13 cellular contexts compared by ENCODE assay signal in the genomic region with DNA sequence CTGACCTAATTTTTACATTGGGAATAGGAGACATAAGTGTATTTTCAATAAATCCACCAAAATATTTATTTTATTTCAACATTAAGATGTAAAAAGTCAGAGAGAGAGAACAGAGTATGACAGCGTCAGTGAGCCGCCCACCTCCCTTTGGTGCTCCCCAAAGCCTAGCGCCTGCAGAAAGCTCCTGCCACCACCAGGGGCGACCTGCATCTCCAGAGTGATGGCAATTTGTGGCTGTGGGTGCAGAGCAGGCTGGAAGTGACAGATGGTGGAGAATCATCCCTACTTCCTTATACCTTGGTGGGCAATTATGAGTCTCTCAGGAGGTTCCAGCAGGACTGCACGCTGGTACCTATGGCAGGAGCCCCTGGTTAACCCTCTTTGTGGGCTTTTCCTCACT.
DNase-seq lines count a peak whose midpoint lies in the region; ATAC-seq and TF ChIP-seq lines count a peak whose summit lies in the region.
"Had no signal": no experiment of that assay in that cellular context is flagged by ENCODE, and none has a peak within 500 bp of the region (broad histone marks: within the 10 kb centered on the region; RNA-seq: fewer than 3 reads in every experiment).

No MANE protein-coding gene starts in this region.

- CTCF ChIA-PET in activated CD8-positive, alpha-beta T cell treated with anti-CD3 and anti-CD28 coated beads for 36 hours (lab: Charles Lee) = no interaction called here
- CTCF ChIA-PET in activated CD8-positive, alpha-beta T cell treated with anti-CD3 and anti-CD28 coated beads, Interleukin-2, amount 10 ng/mL, durations not matched to agents 7 days and 5 days (lab: Charles Lee) = no interaction called here

- H3K4me1 ChIP-seq in RWPE2 (ENCODE audit: insufficient read depth, poor library complexity, severe bottlenecking) = no peaks in the 10 kb centered on the region
- H3K4me1 ChIP-seq in colonic mucosa = no peaks in the 10 kb centered on the region
- H3K4me1 ChIP-seq: tibial artery had no signal

- H3K27me3 ChIP-seq in RWPE2 (ENCODE audit: insufficient read depth, poor library complexity, severe bottlenecking) (peaks cover 4% of the 10 kb centered on the region), colonic mucosa (no peaks in the 10 kb centered on the region)
- H3K27me3 ChIP-seq: tibial artery had no signal

- no peaks in the 10 kb centered on the region for H3K9me3 Mint-ChIP-seq in activated CD8-positive, alpha-beta T cell treated with anti-CD3 and anti-CD28 coated beads for 36 hours
- H3K9me3 Mint-ChIP-seq in activated CD8-positive, alpha-beta T cell treated with anti-CD3 and anti-CD28 coated beads, Interleukin-2, amount 10 ng/mL, durations not matched to agents 7 days and 5 days (ENCODE audit: insufficient read depth) = no peaks in the 10 kb centered on the region
- H3K9me3 Mint-ChIP-seq: activated naive CD4-positive, alpha-beta T cell treated with anti-CD3 and anti-CD28 coated beads for 36 hours; T-helper 1 cell treated with Interleukin-12 subunit alpha and Interleukin-12 subunit beta and Interleukin-4 antibody, amounts not matched to agents 30 μg/mL and 1 μg/mL, for 36 hours had no signal

- peaks cover 3% of the 10 kb centered on the region for H3K9me3 ChIP-seq in RWPE2 (ENCODE audit: severe bottlenecking)
- no peaks in the 10 kb centered on the region for H3K9me3 ChIP-seq in colonic mucosa
- H3K9me3 ChIP-seq: tibial artery had no signal

- H3K4me3 ChIP-seq in Jurkat, Clone E6-1 (ENCODE audit: low read length) = no peak overlapping the region
- H3K4me3 ChIP-seq in RWPE2 (ENCODE audit: severe bottlenecking) (no peak overlapping the region), retinal pigment epithelial cell (ENCODE audit: low read length) (no peak overlapping the region), colonic mucosa (no peak overlapping the region)
- H3K4me3 ChIP-seq: tibial artery had no signal

- H3K27me3 Mint-ChIP-seq in activated CD8-positive, alpha-beta T cell treated with anti-CD3 and anti-CD28 coated beads for 36 hours = peaks cover 2% of the 10 kb centered on the region
- no peaks in the 10 kb centered on the region for H3K27me3 Mint-ChIP-seq in activated CD8-positive, alpha-beta T cell treated with anti-CD3 and anti-CD28 coated beads, Interleukin-2, amount 10 ng/mL, durations not matched to agents 7 days and 5 days (ENCODE audit: low read depth)

- H3K27ac ChIP-seq in RWPE2 (ENCODE audit: poor library complexity, severe bottlenecking) (no peak overlapping the region), colonic mucosa (no peak overlapping the region)
- H3K27ac ChIP-seq: tibial artery had no signal

- POLR2A ChIA-PET in activated CD8-positive, alpha-beta T cell treated with anti-CD3 and anti-CD28 coated beads for 36 hours (lab: Charles Lee) = no interaction called here
- POLR2A ChIA-PET in activated CD8-positive, alpha-beta T cell treated with anti-CD3 and anti-CD28 coated beads, Interleukin-2, amount 10 ng/mL, durations not matched to agents 7 days and 5 days (lab: Charles Lee) = no interaction called here

- no peak for ATAC-seq in activated CD8-positive, alpha-beta T cell treated with anti-CD3 and anti-CD28 coated beads for 36 hours
- no peak for ATAC-seq in activated CD8-positive, alpha-beta T cell treated with anti-CD3 and anti-CD28 coated beads, Interleukin-2, amount 10 ng/mL, durations not matched to agents 7 days and 5 days
- no peak for ATAC-seq in RWPE2 (ENCODE audit: low read depth)
- ATAC-seq: activated CD4-positive, CD25-positive, alpha-beta regulatory T cell treated with anti-CD3 and anti-CD28 coated beads, Interleukin-2, amount 50 U/mL, for 24 hours had no signal

- no peaks in the 10 kb centered on the region for H3K4me1 Mint-ChIP-seq in activated CD8-positive, alpha-beta T cell treated with anti-CD3 and anti-CD28 coated beads for 36 hours (ENCODE audit: low read depth)
- no peaks in the 10 kb centered on the region for H3K4me1 Mint-ChIP-seq in activated CD8-positive, alpha-beta T cell treated with anti-CD3 and anti-CD28 coated beads, Interleukin-2, amount 10 ng/mL, durations not matched to agents 7 days and 5 days (ENCODE audit: low read depth)

- intact Hi-C loops in activated CD8-positive, alpha-beta T cell treated with anti-CD3 and anti-CD28 coated beads for 36 hours (cut with micrococcal nuclease) = no loop called here
- intact Hi-C loops in colonic mucosa (cut with DNase I) = no loop called here

- no peak overlapping the region for H3K9ac ChIP-seq in colonic mucosa (ENCODE audit: low read depth in 2 of 2, low read length in 2 of 2)

- no peak overlapping the region for H3K27ac Mint-ChIP-seq in activated CD8-positive, alpha-beta T cell treated with anti-CD3 and anti-CD28 coated beads for 36 hours
- H3K27ac Mint-ChIP-seq in activated CD8-positive, alpha-beta T cell treated with anti-CD3 and anti-CD28 coated beads, Interleukin-2, amount 10 ng/mL, durations not matched to agents 7 days and 5 days = no peak overlapping the region
- H3K27ac Mint-ChIP-seq: activated naive CD4-positive, alpha-beta T cell treated with anti-CD3 and anti-CD28 coated beads for 36 hours; T-helper 1 cell treated with Interleukin-12 subunit alpha and Interleukin-12 subunit beta and Interleukin-4 antibody, amounts not matched to agents 30 μg/mL and 1 μg/mL, for 36 hours had no signal

- TF ChIP-seq CTCF in activated CD8-positive, alpha-beta T cell treated with anti-CD3 and anti-CD28 coated beads for 36 hours (IDR thresholded peaks at IDR 0.05) = no peak
- TF ChIP-seq CTCF in RWPE2 (IDR thresholded peaks at IDR 0.05; ENCODE audit: poor library complexity, severe bottlenecking) (peak; percentile 27), retinal pigment epithelial cell (conservative IDR thresholded peaks at IDR 0.05; ENCODE audit: low read depth, low read length) (peak; percentile 6), colonic mucosa (IDR thresholded peaks at IDR 0.05) (no peak)

- no peaks in the 10 kb centered on the region for H3K36me3 Mint-ChIP-seq in activated CD8-positive, alpha-beta T cell treated with anti-CD3 and anti-CD28 coated beads for 36 hours (ENCODE audit: low read depth)
- no peaks in the 10 kb centered on the region for H3K36me3 Mint-ChIP-seq in activated CD8-positive, alpha-beta T cell treated with anti-CD3 and anti-CD28 coated beads, Interleukin-2, amount 10 ng/mL, durations not matched to agents 7 days and 5 days (ENCODE audit: low read depth)

- peak; percentile 6 for DNase-seq in activated CD8-positive, alpha-beta T cell treated with anti-CD3 and anti-CD28 coated beads for 36 hours
- no peak for DNase-seq in activated CD8-positive, alpha-beta T cell treated with anti-CD3 and anti-CD28 coated beads, Interleukin-2, amount 10 ng/mL, durations not matched to agents 7 days and 5 days
- peak; percentile 4 for DNase-seq in Jurkat, Clone E6-1 (ENCODE audit: low read depth, low spot score)
- no peak for DNase-seq in RWPE2 (ENCODE audit: low spot score)
- DNase-seq in retinal pigment epithelial cell (ENCODE audit: low read depth) = no peak
- no peak for DNase-seq in UCSD-AML1 (lab: John Stamatoyannopoulos, UW; ENCODE audit: unreplicated experiment)
- DNase-seq in HuH-7.5 (ENCODE audit: low spot score) = no peak
- DNase-seq in colonic mucosa = no peak
- DNase-seq: activated naive CD4-positive, alpha-beta T cell treated with anti-CD3 and anti-CD28 coated beads for 36 hours; occipital lobe; tibial artery had no signal

- H3K4me3 Mint-ChIP-seq in activated CD8-positive, alpha-beta T cell treated with anti-CD3 and anti-CD28 coated beads for 36 hours = no peak overlapping the region
- no peak overlapping the region for H3K4me3 Mint-ChIP-seq in activated CD8-positive, alpha-beta T cell treated with anti-CD3 and anti-CD28 coated beads, Interleukin-2, amount 10 ng/mL, durations not matched to agents 7 days and 5 days
- H3K4me3 Mint-ChIP-seq: activated naive CD4-positive, alpha-beta T cell treated with anti-CD3 and anti-CD28 coated beads for 36 hours; T-helper 1 cell treated with Interleukin-12 subunit alpha and Interleukin-12 subunit beta and Interleukin-4 antibody, amounts not matched to agents 30 μg/mL and 1 μg/mL, for 36 hours had no signal

- H3K36me3 ChIP-seq in RWPE2 (ENCODE audit: low read depth) (no peaks in the 10 kb centered on the region), colonic mucosa (no peaks in the 10 kb centered on the region)
- H3K36me3 ChIP-seq: tibial artery had no signal

Comparison
In these comparisons a context has a peak if more than half of its experiments do, and no peak if none do; other contexts are left out.
1. DNase-seq: peak in activated CD8-positive, alpha-beta T cell treated with anti-CD3 and anti-CD28 coated beads for 36 hours (single experiment) and Jurkat, Clone E6-1 (single experiment); none in activated CD8-positive, alpha-beta T cell treated with anti-CD3 and anti-CD28 coated beads, Interleukin-2, amount 10 ng/mL, durations not matched to agents 7 days and 5 days (single experiment), RWPE2 (single experiment), retinal pigment epithelial cell (single experiment), UCSD-AML1 (single experiment), HuH-7.5 (single experiment) and colonic mucosa (single experiment).
2. CTCF ChIP-seq: peak in RWPE2 (single experiment) and retinal pigment epithelial cell (single experiment); none in activated CD8-positive, alpha-beta T cell treated with anti-CD3 and anti-CD28 coated beads for 36 hours (single experiment) and colonic mucosa (single experiment).